Comparison of ENCODE assay signal across 35 cellular contexts in genomic region chr9:133189826-133190225, GRCh38. TPM values are rescaled to one million over a fixed set of nuclear protein-coding genes. Genes with fewer than 3 reads are reported as not detected.
"Had no signal": no experiment of that assay in that cellular context is flagged by ENCODE, and none has a peak within 500 bp of the region (broad histone marks: within the 10 kb centered on the region; RNA-seq: fewer than 3 reads in every experiment).

No MANE protein-coding gene starts in this region.

- ATAC-seq: foreskin keratinocyte; gastroesophageal sphincter; heart left ventricle; left cardiac atrium; left lung; lower lobe of right lung; mucosa of descending colon; natural killer cell treated with Interleukin-12 subunit alpha and Interleukin-12 subunit beta and Interleukin-15 and Interleukin-18, amount 100 ng/mL, for 72 hours; sciatic nerve; stimulated activated effector memory CD8-positive, alpha-beta T cell treated with anti-CD3 and anti-CD28 coated beads, Interleukin-12 subunit alpha, Interleukin-12 subunit beta, amount 100 ng/mL, for 72 hours had no signal

- H3K27ac ChIP-seq: colonic mucosa, esophagus muscularis mucosa, foreskin keratinocyte, gastroesophageal sphincter, heart left ventricle, hepatocyte, left lung, lower lobe of right lung, prostate gland, right atrium auricular region, stomach, thyroid gland had no signal

- H3K4me1 ChIP-seq: colonic mucosa, foreskin keratinocyte, prostate gland had no signal

- DNase-seq: colonic mucosa; effector CD8-positive, alpha-beta T cell; foreskin keratinocyte; heart left ventricle; left cardiac atrium; left lung; lower lobe of right lung; naive B cell; stimulated activated CD4-positive, alpha-beta T cell treated with anti-CD3 and anti-CD28 coated beads, Interleukin-2, amount 100 ng/mL, for 24 hours; stimulated activated CD4-positive, alpha-beta T cell treated with anti-CD3 and anti-CD28 coated beads, Interleukin-4, amount 100 ng/mL, for 24 hours; stimulated activated naive CD4-positive, alpha-beta T cell treated with Interleukin-2 at 50 U/mL for 16 hours; stomach; thyroid gland; trophoblast cell had no signal

- H2AFZ ChIP-seq: hepatocyte had no signal

- H3K4me3 ChIP-seq: colonic mucosa, esophagus muscularis mucosa, gastroesophageal sphincter, heart left ventricle, hepatocyte, left lung, lower lobe of right lung, mucosa of descending colon, prostate gland, right atrium auricular region, smooth muscle cell, stomach, thyroid gland had no signal

- H3K36me3 ChIP-seq: colonic mucosa, esophagus muscularis mucosa, gastroesophageal sphincter, heart left ventricle, left lung, lower lobe of right lung, prostate gland, right atrium auricular region, stomach, thyroid gland had no signal

- H3K4me2 ChIP-seq: hepatocyte, smooth muscle cell had no signal

- H3K27me3 ChIP-seq: colonic mucosa, hepatocyte, right atrium auricular region, thyroid gland had no signal

- H3K9me3 ChIP-seq: colonic mucosa, left lung, lower lobe of right lung, prostate gland, thyroid gland had no signal

RNA-seq across cellular contexts. Expression of gene OBP2B, which starts 19.2 kb away (rescaled TPM):
- total RNA-seq: chondrocyte; colonic mucosa; endothelial cell of umbilical vein; epithelial cell of proximal tubule; esophagus muscularis mucosa; fibroblast of lung; foreskin keratinocyte; gastroesophageal sphincter; heart left ventricle; hepatocyte; kidney epithelial cell; left cardiac atrium; left lung; lower lobe of right lung; mesothelial cell of epicardium; mucosa of descending colon; natural killer cell treated with Interleukin-12 subunit alpha and Interleukin-12 subunit beta and Interleukin-15 and Interleukin-18, amount 100 ng/mL, for 72 hours; neural crest cell; osteocyte; right atrium auricular region; sciatic nerve; smooth muscle cell; stomach; subcutaneous adipose tissue; temporal lobe; thyroid gland; urinary bladder had no signal
- polyA plus RNA-seq: endothelial cell of umbilical vein, fibroblast of lung, foreskin keratinocyte, hepatocyte, smooth muscle cell, stomach, urinary bladder had no signal
